8 cellular contexts compared by ENCODE assay signal in the genomic region with DNA sequence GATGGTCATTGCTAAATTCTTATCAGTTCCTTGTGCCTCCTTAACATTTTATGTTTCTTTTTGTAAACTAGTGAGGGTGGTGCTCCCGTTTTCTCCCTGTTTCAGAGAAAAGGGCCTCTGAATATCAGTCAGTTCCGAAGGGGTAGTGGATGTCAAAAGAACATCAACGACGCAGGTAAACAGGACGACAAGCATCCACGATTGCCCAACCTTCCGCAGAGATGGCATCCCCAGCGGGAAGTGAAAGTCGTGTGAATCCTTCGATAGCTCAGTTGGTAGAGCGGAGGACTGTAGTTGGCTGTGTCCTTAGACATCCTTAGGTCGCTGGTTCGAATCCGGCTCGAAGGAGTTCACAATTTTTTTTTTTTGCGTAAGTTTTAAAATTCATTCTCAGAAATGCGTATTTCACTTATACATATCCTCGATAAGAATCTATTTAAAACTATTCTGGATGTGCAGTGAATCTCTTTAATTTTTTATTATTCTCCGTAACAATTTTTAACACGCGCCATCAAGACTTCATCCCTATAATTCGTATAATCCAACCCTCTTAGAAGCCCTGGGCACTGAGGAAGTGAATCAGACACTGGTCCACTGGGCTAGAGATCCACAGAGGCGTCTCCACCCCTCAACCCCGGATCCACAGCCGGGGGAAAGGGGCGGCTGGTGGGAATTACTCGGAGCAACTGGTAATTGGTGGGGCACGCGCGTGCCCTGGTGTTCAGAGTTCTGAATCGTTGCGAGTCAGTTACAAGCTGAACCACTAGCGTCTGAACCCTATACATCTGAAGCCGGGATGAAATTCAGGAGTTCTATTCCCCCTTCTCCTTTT. TPM values are rescaled to one million over a fixed set of nuclear protein-coding genes. Genes with fewer than 3 reads are reported as not detected.
DNase-seq lines count a peak whose midpoint lies in the region; TF ChIP-seq lines count a peak whose summit lies in the region.

No MANE protein-coding gene starts in this region.

- DNase-seq in CD14-positive monocyte (ENCODE audit: low spot score) (peak; percentile 90), GM20000 (ENCODE audit: low spot score) (peak; percentile 82), HUDEP-2 (lab: John Stamatoyannopoulos, UW; ENCODE audit: unreplicated experiment in 76 of 76) (peak in 74 of 76 experiments; percentile 47 to 99 (median 94)), NOMO-1 treated with DMSO at 0.1 percent for 48 hours (lab: John Stamatoyannopoulos, UW; ENCODE audit: unreplicated experiment) (peak; percentile 86), endodermal cell (peak; percentile 99)
- peak; percentile 88 to 100 (median 100) for DNase-seq in activated CD8-positive, alpha-beta memory T cell treated with anti-CD3 and anti-CD28 coated beads for 48 hours (ENCODE audit: low read depth in 2 of 3, low spot score in 2 of 3)
- peak; percentile 87 to 92 for DNase-seq in stimulated activated CD8-positive, alpha-beta memory T cell treated with anti-CD3 and anti-CD28 coated beads, Interleukin-15, amount 100 ng/mL, for 4 hours (ENCODE audit: low read depth in 2 of 2)

- H3K9me3 Mint-ChIP-seq in CD14-positive monocyte = peaks cover 0 to 2% (median 0%) of the 10 kb centered on the region in 7 donors
- no peaks in the 10 kb centered on the region for H3K9me3 Mint-ChIP-seq in endodermal cell

- no peaks in the 10 kb centered on the region for H3K27me3 ChIP-seq in endodermal cell (ENCODE audit: control insufficient read depth, insufficient read depth, low read length, poor library complexity, severe bottlenecking)

- H3K27ac Mint-ChIP-seq in CD14-positive monocyte (peak overlapping the region; percentile 59 to 84 (median 81)), endodermal cell (peak overlapping the region; percentile 79)

- no peak for TF ChIP-seq CTCF in CD14-positive monocyte (IDR thresholded peaks at IDR 0.05)
- peak; percentile 31 for TF ChIP-seq CTCF in GM20000 (IDR thresholded peaks at IDR 0.05; ENCODE audit: extremely low read depth, missing control alignments)
- peak; percentile 51 for TF ChIP-seq CTCF in endodermal cell (conservative IDR thresholded peaks at IDR 0.05)

- peak overlapping the region; percentile 91 to 97 for H3K4me3 Mint-ChIP-seq in CD14-positive monocyte
- peak overlapping the region; percentile 73 for H3K4me3 Mint-ChIP-seq in endodermal cell

- H3K4me3 ChIP-seq in endodermal cell (ENCODE audit: low read length) = peak overlapping the region; percentile 100
- H3K4me3 ChIP-seq in mesodermal cell (ENCODE audit: extremely low read depth, insufficient read depth, low read length, poor library complexity, severe bottlenecking) = peak overlapping the region; percentile 59

- peak overlapping the region; percentile 29 for H3K9ac ChIP-seq in endodermal cell (ENCODE audit: extremely low read depth, low read length, poor library complexity, severe bottlenecking)

- H3K36me3 ChIP-seq in endodermal cell (ENCODE audit: control insufficient read depth, insufficient read depth, low read length) = no peaks in the 10 kb centered on the region
- no peaks in the 10 kb centered on the region for H3K36me3 ChIP-seq in mesodermal cell (ENCODE audit: control insufficient read depth, insufficient read depth, low read length)

- H3K27ac ChIP-seq in endodermal cell (ENCODE audit: low read depth, low read length) = no peak overlapping the region
- no peak overlapping the region for H3K27ac ChIP-seq in mesodermal cell (ENCODE audit: low read depth, low read length, severe bottlenecking)

- peaks cover 29% of the 10 kb centered on the region for H3K4me1 Mint-ChIP-seq in CD14-positive monocyte
- peaks cover 3% of the 10 kb centered on the region for H3K4me1 Mint-ChIP-seq in endodermal cell

- H3K4me1 ChIP-seq in endodermal cell (ENCODE audit: control insufficient read depth, insufficient read depth, low read length) = no peaks in the 10 kb centered on the region
- no peaks in the 10 kb centered on the region for H3K4me1 ChIP-seq in mesodermal cell (ENCODE audit: control insufficient read depth, insufficient read depth, low read length, poor library complexity, severe bottlenecking)

- H3K9me3 ChIP-seq in endodermal cell (ENCODE audit: control insufficient read depth, low read length) = no peaks in the 10 kb centered on the region
- H3K9me3 ChIP-seq in mesodermal cell (ENCODE audit: control insufficient read depth, low read length) = no peaks in the 10 kb centered on the region

- H3K36me3 Mint-ChIP-seq in CD14-positive monocyte = no peaks in the 10 kb centered on the region
- no peaks in the 10 kb centered on the region for H3K36me3 Mint-ChIP-seq in endodermal cell (ENCODE audit: low read depth)

- peaks cover 0 to 21% (median 3%) of the 10 kb centered on the region in 3 donors for H3K27me3 Mint-ChIP-seq in CD14-positive monocyte (ENCODE audit: low read depth in 3 of 3)
- peaks cover 4% of the 10 kb centered on the region for H3K27me3 Mint-ChIP-seq in endodermal cell (ENCODE audit: insufficient read depth)

- WGBS in endodermal cell (ENCODE audit: insufficient coverage in 1 of 2, insufficient read length in 1 of 2), 2 experiments = 4 to 6% methylated on average over 26 to 33 of the region's 34 CpGs
- WGBS in mesodermal cell (ENCODE audit: insufficient coverage in 2 of 2), 2 experiments = 5 to 6% methylated on average over 18 to 22 of the region's 34 CpGs

- intact Hi-C loops in CD14-positive monocyte (cut with micrococcal nuclease) = loop anchor here in 1 of 2 donors (5.0 kb wide), 1 partner anchor 37 kb away; no protein-coding TSS in a partner anchor

RNA-seq across cellular contexts. Expression of a gene that starts 27.9 kb away (rescaled TPM):
- 10 to 100 TPM; 31.7 to 40.6 TPM for polyA plus RNA-seq in CD14-positive monocyte
- 10 to 100 TPM; 19.7 to 22.6 TPM for total RNA-seq in endodermal cell
- 19.8 TPM for polyA plus RNA-seq in endodermal cell (2013, experiment 1 of 2)
- 18.5 TPM for polyA plus RNA-seq in endodermal cell (2013, experiment 2 of 2)
- polyA plus RNA-seq in mesodermal cell (2013, experiment 1 of 2) = 20.4 TPM
- 19.2 TPM for polyA plus RNA-seq in mesodermal cell (2013, experiment 2 of 2)

RNA-seq across cellular contexts. Expression of a gene that starts 30.7 kb away (rescaled TPM):
- polyA plus RNA-seq in CD14-positive monocyte = 100 to 1,000 TPM in 1 of 2 donors, 10 to 100 TPM in 1; 91.3 to 116 TPM
- 10 to 100 TPM; 48.8 to 79.8 TPM for total RNA-seq in endodermal cell
- polyA plus RNA-seq in endodermal cell (2013, experiment 1 of 2) = 67.9 TPM
- 65.5 TPM for polyA plus RNA-seq in endodermal cell (2013, experiment 2 of 2)
- 67.9 TPM for polyA plus RNA-seq in mesodermal cell (2013, experiment 1 of 2)
- 65.0 TPM for polyA plus RNA-seq in mesodermal cell (2013, experiment 2 of 2)
